1 cellular context compared by ENCODE assay signal in the genomic region with DNA sequence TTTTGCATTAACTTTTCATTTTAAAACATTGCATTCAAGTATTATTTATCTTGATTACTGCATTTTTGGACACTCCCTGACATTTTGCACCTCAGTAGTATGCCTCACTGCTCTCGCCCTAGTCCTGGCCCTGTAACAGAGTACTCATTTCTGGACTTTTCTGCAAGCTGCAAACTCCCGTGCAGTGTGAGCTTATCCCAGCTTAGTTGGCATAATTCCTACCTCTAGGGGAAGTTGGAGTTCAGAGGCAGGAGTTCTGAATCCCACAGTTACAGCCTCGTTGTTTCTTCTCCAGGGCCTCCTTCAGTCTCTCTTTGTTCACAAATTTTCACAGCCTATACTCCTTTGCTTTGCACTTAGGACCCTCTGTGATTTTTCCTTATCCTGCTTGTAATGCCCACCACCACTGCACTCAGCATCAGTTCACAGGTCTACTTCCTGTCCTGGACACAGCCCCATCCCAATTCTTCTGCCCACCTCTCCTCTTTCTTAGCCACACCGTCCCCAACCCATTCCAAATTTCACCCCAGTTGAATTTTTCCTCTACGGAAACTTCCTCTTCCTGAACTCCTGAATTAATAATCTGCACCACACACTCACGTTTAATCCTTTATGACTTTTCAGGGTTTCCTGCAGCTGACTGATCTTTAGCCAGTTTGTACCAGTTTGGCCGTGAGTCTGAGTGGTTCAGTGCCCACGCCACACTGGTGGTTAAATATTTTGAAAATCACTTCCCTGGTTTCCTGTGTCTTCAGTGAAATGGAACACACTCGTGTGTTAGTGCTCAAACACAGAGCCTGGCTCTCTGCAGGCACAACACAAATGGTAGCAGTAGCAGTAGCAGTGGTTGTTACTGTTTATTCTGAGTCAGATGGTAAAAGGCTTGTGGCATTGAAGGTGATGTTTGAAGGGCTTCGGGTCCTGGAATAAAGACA.
A peak's percentile ranks its signal among the peaks of the same experiment; 100 is the strongest.
TF ChIP-seq lines count a peak whose summit lies in the region.

No MANE protein-coding gene starts in this region.

TF ChIP-seq in HepG2, 621 proteins besides CTCF, POLR2A, EP300 and RAD21 (continues in another document):
- TF ChIP-seq, protein P1, sequence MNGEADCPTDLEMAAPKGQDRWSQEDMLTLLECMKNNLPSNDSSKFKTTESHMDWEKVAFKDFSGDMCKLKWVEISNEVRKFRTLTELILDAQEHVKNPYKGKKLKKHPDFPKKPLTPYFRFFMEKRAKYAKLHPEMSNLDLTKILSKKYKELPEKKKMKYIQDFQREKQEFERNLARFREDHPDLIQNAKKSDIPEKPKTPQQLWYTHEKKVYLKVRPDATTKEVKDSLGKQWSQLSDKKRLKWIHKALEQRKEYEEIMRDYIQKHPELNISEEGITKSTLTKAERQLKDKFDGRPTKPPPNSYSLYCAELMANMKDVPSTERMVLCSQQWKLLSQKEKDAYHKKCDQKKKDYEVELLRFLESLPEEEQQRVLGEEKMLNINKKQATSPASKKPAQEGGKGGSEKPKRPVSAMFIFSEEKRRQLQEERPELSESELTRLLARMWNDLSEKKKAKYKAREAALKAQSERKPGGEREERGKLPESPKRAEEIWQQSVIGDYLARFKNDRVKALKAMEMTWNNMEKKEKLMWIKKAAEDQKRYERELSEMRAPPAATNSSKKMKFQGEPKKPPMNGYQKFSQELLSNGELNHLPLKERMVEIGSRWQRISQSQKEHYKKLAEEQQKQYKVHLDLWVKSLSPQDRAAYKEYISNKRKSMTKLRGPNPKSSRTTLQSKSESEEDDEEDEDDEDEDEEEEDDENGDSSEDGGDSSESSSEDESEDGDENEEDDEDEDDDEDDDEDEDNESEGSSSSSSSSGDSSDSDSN (CRISPR knock-in tag; IDR thresholded peaks at IDR 0.05) = 0 out of 2 replicates have a peak, but pooled peaks have one; percentile 21
- TF ChIP-seq TEAD3 (CRISPR knock-in tag; optimal IDR thresholded peaks at IDR 0.05; ENCODE audit: borderline replicate concordance) (peak; percentile 95), ZNF776 (CRISPR knock-in tag; IDR thresholded peaks at IDR 0.05) (no peak), ZNF792 (CRISPR knock-in tag; IDR thresholded peaks at IDR 0.05) (0 out of 2 replicates have a peak, but pooled peaks have one; percentile 5), MAFF (IDR thresholded peaks at IDR 0.05; ENCODE audit: low read depth, low read length) (0 out of 2 replicates have a peak, but pooled peaks have one; percentile 26), ZMYM4 (CRISPR knock-in tag; IDR thresholded peaks at IDR 0.05) (peak; percentile 20; the same call in 1 of the 2 replicates), ZNF567 (CRISPR knock-in tag; IDR thresholded peaks at IDR 0.05; ENCODE audit: borderline replicate concordance) (0 out of 2 replicates have a peak, but pooled peaks have one; percentile 37), PHF21A (CRISPR knock-in tag; IDR thresholded peaks at IDR 0.05) (0 out of 2 replicates have a peak, but pooled peaks have one; percentile 16), ZFP62 (CRISPR knock-in tag; IDR thresholded peaks at IDR 0.05) (no peak), NFE2 (CRISPR knock-in tag; IDR thresholded peaks at IDR 0.05) (no peak), SIN3A (IDR thresholded peaks at IDR 0.05; ENCODE audit: borderline replicate concordance, low read depth, low read length) (no peak), ZNF501 (CRISPR knock-in tag; IDR thresholded peaks at IDR 0.05) (peak; percentile 19; the same call in 1 of the 2 replicates), ZNF629 (CRISPR knock-in tag; conservative IDR thresholded peaks at IDR 0.05) (no peak; the same call in 1 of the 2 replicates), ZKSCAN5 (CRISPR knock-in tag; IDR thresholded peaks at IDR 0.05) (peak; percentile 26; the same call in 1 of the 2 replicates), SSRP1 (CRISPR knock-in tag; IDR thresholded peaks at IDR 0.05) (no peak), ZNF552 (CRISPR knock-in tag; IDR thresholded peaks at IDR 0.05; ENCODE audit: borderline replicate concordance) (no peak), ZBTB7B (CRISPR knock-in tag; IDR thresholded peaks at IDR 0.05) (no peak), FOXP1 (IDR thresholded peaks at IDR 0.05) (no peak), FOXP1 (CRISPR knock-in tag; IDR thresholded peaks at IDR 0.05) (no peak; the same call in 1 of the 2 replicates), STAG1 (CRISPR knock-in tag; IDR thresholded peaks at IDR 0.05) (peak; percentile 8; the same call in 1 of the 2 replicates), HOXA3 (CRISPR knock-in tag; IDR thresholded peaks at IDR 0.05) (0 out of 2 replicates have a peak, but pooled peaks have one; percentile 9), CENPX (CRISPR knock-in tag; IDR thresholded peaks at IDR 0.05) (no peak)
- TF ChIP-seq, protein P2, sequence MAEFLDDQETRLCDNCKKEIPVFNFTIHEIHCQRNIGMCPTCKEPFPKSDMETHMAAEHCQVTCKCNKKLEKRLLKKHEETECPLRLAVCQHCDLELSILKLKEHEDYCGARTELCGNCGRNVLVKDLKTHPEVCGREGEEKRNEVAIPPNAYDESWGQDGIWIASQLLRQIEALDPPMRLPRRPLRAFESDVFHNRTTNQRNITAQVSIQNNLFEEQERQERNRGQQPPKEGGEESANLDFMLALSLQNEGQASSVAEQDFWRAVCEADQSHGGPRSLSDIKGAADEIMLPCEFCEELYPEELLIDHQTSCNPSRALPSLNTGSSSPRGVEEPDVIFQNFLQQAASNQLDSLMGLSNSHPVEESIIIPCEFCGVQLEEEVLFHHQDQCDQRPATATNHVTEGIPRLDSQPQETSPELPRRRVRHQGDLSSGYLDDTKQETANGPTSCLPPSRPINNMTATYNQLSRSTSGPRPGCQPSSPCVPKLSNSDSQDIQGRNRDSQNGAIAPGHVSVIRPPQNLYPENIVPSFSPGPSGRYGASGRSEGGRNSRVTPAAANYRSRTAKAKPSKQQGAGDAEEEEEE (CRISPR knock-in tag; IDR thresholded peaks at IDR 0.05; ENCODE audit: borderline replicate concordance) = no peak
- TF ChIP-seq, protein P3, sequence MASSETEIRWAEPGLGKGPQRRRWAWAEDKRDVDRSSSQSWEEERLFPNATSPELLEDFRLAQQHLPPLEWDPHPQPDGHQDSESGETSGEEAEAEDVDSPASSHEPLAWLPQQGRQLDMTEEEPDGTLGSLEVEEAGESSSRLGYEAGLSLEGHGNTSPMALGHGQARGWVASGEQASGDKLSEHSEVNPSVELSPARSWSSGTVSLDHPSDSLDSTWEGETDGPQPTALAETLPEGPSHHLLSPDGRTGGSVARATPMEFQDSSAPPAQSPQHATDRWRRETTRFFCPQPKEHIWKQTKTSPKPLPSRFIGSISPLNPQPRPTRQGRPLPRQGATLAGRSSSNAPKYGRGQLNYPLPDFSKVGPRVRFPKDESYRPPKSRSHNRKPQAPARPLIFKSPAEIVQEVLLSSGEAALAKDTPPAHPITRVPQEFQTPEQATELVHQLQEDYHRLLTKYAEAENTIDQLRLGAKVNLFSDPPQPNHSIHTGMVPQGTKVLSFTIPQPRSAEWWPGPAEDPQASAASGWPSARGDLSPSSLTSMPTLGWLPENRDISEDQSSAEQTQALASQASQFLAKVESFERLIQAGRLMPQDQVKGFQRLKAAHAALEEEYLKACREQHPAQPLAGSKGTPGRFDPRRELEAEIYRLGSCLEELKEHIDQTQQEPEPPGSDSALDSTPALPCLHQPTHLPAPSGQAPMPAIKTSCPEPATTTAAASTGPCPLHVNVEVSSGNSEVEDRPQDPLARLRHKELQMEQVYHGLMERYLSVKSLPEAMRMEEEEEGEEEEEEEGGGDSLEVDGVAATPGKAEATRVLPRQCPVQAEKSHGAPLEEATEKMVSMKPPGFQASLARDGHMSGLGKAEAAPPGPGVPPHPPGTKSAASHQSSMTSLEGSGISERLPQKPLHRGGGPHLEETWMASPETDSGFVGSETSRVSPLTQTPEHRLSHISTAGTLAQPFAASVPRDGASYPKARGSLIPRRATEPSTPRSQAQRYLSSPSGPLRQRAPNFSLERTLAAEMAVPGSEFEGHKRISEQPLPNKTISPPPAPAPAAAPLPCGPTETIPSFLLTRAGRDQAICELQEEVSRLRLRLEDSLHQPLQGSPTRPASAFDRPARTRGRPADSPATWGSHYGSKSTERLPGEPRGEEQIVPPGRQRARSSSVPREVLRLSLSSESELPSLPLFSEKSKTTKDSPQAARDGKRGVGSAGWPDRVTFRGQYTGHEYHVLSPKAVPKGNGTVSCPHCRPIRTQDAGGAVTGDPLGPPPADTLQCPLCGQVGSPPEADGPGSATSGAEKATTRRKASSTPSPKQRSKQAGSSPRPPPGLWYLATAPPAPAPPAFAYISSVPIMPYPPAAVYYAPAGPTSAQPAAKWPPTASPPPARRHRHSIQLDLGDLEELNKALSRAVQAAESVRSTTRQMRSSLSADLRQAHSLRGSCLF (CRISPR knock-in tag; IDR thresholded peaks at IDR 0.05; ENCODE audit: borderline replicate concordance) = no peak
- TF ChIP-seq, protein P4, sequence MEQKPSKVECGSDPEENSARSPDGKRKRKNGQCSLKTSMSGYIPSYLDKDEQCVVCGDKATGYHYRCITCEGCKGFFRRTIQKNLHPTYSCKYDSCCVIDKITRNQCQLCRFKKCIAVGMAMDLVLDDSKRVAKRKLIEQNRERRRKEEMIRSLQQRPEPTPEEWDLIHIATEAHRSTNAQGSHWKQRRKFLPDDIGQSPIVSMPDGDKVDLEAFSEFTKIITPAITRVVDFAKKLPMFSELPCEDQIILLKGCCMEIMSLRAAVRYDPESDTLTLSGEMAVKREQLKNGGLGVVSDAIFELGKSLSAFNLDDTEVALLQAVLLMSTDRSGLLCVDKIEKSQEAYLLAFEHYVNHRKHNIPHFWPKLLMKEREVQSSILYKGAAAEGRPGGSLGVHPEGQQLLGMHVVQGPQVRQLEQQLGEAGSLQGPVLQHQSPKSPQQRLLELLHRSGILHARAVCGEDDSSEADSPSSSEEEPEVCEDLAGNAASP (CRISPR knock-in tag; IDR thresholded peaks at IDR 0.05; ENCODE audit: borderline replicate concordance) = no peak
- TF ChIP-seq, protein P5, sequence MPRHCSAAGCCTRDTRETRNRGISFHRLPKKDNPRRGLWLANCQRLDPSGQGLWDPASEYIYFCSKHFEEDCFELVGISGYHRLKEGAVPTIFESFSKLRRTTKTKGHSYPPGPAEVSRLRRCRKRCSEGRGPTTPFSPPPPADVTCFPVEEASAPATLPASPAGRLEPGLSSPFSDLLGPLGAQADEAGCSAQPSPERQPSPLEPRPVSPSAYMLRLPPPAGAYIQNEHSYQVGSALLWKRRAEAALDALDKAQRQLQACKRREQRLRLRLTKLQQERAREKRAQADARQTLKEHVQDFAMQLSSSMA (CRISPR knock-in tag; IDR thresholded peaks at IDR 0.05) = no peak
- TF ChIP-seq, protein P6, sequence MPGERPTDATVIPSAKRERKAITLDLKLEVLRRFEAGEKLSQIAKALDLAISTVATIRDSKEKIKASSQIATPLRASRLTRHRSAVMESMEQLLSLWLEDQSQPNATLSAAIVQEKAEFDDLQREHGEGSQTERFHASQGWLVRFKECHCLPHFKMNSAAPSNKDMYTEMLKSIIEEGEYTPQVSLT (CRISPR knock-in tag; IDR thresholded peaks at IDR 0.05; ENCODE audit: borderline replicate concordance, low read depth) = no peak
- TF ChIP-seq, protein P7, sequence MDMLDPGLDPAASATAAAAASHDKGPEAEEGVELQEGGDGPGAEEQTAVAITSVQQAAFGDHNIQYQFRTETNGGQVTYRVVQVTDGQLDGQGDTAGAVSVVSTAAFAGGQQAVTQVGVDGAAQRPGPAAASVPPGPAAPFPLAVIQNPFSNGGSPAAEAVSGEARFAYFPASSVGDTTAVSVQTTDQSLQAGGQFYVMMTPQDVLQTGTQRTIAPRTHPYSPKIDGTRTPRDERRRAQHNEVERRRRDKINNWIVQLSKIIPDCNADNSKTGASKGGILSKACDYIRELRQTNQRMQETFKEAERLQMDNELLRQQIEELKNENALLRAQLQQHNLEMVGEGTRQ (IDR thresholded peaks at IDR 0.05; ENCODE audit: low read depth, low read length) = no peak
- TF ChIP-seq, protein P7 (CRISPR knock-in tag; IDR thresholded peaks at IDR 0.05; ENCODE audit: borderline replicate concordance) = no peak
- TF ChIP-seq, protein P8, sequence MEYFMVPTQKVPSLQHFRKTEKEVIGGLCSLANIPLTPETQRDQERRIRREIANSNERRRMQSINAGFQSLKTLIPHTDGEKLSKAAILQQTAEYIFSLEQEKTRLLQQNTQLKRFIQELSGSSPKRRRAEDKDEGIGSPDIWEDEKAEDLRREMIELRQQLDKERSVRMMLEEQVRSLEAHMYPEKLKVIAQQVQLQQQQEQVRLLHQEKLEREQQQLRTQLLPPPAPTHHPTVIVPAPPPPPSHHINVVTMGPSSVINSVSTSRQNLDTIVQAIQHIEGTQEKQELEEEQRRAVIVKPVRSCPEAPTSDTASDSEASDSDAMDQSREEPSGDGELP (IDR thresholded peaks at IDR 0.05; ENCODE audit: borderline replicate concordance, low read depth) = no peak
- TF ChIP-seq, protein P9, sequence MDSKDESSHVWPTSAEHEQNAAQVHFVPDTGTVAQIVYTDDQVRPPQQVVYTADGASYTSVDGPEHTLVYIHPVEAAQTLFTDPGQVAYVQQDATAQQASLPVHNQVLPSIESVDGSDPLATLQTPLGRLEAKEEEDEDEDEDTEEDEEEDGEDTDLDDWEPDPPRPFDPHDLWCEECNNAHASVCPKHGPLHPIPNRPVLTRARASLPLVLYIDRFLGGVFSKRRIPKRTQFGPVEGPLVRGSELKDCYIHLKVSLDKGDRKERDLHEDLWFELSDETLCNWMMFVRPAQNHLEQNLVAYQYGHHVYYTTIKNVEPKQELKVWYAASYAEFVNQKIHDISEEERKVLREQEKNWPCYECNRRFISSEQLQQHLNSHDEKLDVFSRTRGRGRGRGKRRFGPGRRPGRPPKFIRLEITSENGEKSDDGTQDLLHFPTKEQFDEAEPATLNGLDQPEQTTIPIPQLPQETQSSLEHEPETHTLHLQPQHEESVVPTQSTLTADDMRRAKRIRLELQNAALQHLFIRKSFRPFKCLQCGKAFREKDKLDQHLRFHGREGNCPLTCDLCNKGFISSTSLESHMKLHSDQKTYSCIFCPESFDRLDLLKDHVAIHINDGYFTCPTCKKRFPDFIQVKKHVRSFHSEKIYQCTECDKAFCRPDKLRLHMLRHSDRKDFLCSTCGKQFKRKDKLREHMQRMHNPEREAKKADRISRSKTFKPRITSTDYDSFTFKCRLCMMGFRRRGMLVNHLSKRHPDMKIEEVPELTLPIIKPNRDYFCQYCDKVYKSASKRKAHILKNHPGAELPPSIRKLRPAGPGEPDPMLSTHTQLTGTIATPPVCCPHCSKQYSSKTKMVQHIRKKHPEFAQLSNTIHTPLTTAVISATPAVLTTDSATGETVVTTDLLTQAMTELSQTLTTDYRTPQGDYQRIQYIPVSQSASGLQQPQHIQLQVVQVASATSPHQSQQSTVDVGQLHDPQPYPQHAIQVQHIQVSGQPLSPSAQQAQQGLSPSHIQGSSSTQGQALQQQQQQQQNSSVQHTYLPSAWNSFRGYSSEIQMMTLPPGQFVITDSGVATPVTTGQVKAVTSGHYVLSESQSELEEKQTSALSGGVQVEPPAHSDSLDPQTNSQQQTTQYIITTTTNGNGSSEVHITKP (CRISPR knock-in tag; IDR thresholded peaks at IDR 0.05; ENCODE audit: low read depth) = no peak
- TF ChIP-seq, protein P10, sequence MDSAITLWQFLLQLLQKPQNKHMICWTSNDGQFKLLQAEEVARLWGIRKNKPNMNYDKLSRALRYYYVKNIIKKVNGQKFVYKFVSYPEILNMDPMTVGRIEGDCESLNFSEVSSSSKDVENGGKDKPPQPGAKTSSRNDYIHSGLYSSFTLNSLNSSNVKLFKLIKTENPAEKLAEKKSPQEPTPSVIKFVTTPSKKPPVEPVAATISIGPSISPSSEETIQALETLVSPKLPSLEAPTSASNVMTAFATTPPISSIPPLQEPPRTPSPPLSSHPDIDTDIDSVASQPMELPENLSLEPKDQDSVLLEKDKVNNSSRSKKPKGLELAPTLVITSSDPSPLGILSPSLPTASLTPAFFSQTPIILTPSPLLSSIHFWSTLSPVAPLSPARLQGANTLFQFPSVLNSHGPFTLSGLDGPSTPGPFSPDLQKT (CRISPR knock-in tag; IDR thresholded peaks at IDR 0.05; ENCODE audit: borderline replicate concordance) = no peak
